Comparison of ENCODE assay signal across 9 cellular contexts in the genomic region with DNA sequence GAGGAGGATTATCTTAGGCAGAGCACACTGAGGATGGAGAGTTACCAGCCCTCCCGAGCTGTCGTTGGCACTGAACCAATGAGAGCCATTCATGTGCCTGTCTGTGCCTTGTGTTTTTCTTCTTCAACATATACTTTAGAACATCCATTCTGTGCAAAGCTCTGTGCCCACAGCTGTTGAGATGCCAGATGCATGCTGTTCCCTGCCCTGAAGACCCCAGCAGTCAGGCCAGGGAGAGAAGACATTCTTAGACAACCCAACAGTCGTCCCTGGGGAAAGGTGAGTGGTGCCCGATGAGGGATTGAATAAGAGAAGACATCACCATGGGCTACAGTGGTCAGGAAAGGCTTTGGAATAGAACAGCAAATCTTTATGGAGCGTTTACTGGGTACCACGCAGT.
A peak's percentile ranks its signal among the peaks of the same experiment; 100 is the strongest.
DNase-seq lines count a peak whose midpoint lies in the region; ATAC-seq and TF ChIP-seq lines count a peak whose summit lies in the region.
"Had no signal": no experiment of that assay in that cellular context is flagged by ENCODE, and none has a peak within 500 bp of the region (broad histone marks: within the 10 kb centered on the region; RNA-seq: fewer than 3 reads in every experiment).

No MANE protein-coding gene starts in this region.

- peaks cover 15% of the 10 kb centered on the region for H3K9me3 ChIP-seq in BLaER1
- H3K9me3 ChIP-seq in effector memory CD4-positive, alpha-beta T cell (ENCODE audit: control insufficient read depth, low read length): no peaks in the 10 kb centered on the region

- H3K27me3 Mint-ChIP-seq in HFFc6 (ENCODE audit: insufficient read depth): peaks cover 10% of the 10 kb centered on the region
- peaks cover 0 to 3% of the 10 kb centered on the region in 2 donors for H3K27me3 Mint-ChIP-seq in natural killer cell (ENCODE audit: low read depth in 2 of 2)

- peak overlapping the region; percentile 55 for H3K4me2 ChIP-seq in BLaER1

- H3K27ac Mint-ChIP-seq in HFFc6: no peak overlapping the region
- H3K27ac Mint-ChIP-seq in natural killer cell: peak overlapping the region; percentile 88 to 91

- H3K36me3 Mint-ChIP-seq in HFFc6 (ENCODE audit: low read depth) (no peaks in the 10 kb centered on the region), natural killer cell (no peaks in the 10 kb centered on the region)

- ATAC-seq in natural killer cell: peak in 1 of 3 donors; percentile 12

- intact Hi-C loops in natural killer cell (cut with micrococcal nuclease): loop anchor here (5.0 kb wide), 1 partner anchor 420 kb away; no protein-coding TSS in a partner anchor

- H3K9me3 Mint-ChIP-seq in HFFc6: peaks cover 4% of the 10 kb centered on the region; the same call in 1 of the 2 replicates
- no peaks in the 10 kb centered on the region for H3K9me3 Mint-ChIP-seq in natural killer cell

- no peaks in the 10 kb centered on the region for H4K20me1 ChIP-seq in BLaER1

- H3K9ac ChIP-seq in BLaER1: peak overlapping the region; percentile 45; the same call in 1 of the 2 replicates

- H3K4me1 ChIP-seq in BLaER1: peaks cover 8% of the 10 kb centered on the region
- H3K4me1 ChIP-seq in effector memory CD4-positive, alpha-beta T cell (ENCODE audit: control insufficient read depth, insufficient read depth, low read length, poor library complexity, severe bottlenecking): no peaks in the 10 kb centered on the region

- peak overlapping the region; percentile 58 for H3K4me3 ChIP-seq in BLaER1
- peak overlapping the region; percentile 34 for H3K4me3 ChIP-seq in coronary artery
- H3K4me3 ChIP-seq in effector memory CD4-positive, alpha-beta T cell (ENCODE audit: insufficient read depth, low read depth, low read length, poor library complexity, severe bottlenecking): no peak overlapping the region

- peak overlapping the region; percentile 88 for H3K4me3 Mint-ChIP-seq in HFFc6
- peak overlapping the region; percentile 91 for H3K4me3 Mint-ChIP-seq in natural killer cell

- DNase-seq in HFFc6 (no peak), coronary artery (ENCODE audit: low spot score) (no peak), natural killer cell (no peak), NCI-H345 treated with DMSO at 0.1 percent for 48 hours (lab: John Stamatoyannopoulos, UW; ENCODE audit: unreplicated experiment) (no peak), NOMO-1 (lab: John Stamatoyannopoulos, UW; ENCODE audit: unreplicated experiment in 2 of 2) (no peak), NCI-H524 (lab: John Stamatoyannopoulos, UW) (no peak)
- no peak for DNase-seq in effector memory CD4-positive, alpha-beta T cell
- DNase-seq: HCEC 1CT had no signal

- no peaks in the 10 kb centered on the region for H3K27me3 ChIP-seq in BLaER1
- H3K27me3 ChIP-seq in effector memory CD4-positive, alpha-beta T cell (replicated peaks; ENCODE audit: control insufficient read depth, insufficient read depth, low read length, poor library complexity, severe bottlenecking): no peaks in the 10 kb centered on the region

- H3K4me1 Mint-ChIP-seq in HFFc6 (ENCODE audit: low read depth) (peaks cover 6% of the 10 kb centered on the region), natural killer cell (peaks cover 8 to 14% of the 10 kb centered on the region in 2 donors)

- TF ChIP-seq CTCF in HFFc6 (IDR thresholded peaks at IDR 0.05): no peak
- TF ChIP-seq CTCF in coronary artery (IDR thresholded peaks at IDR 0.05): no peak
- TF ChIP-seq CTCF in natural killer cell (IDR thresholded peaks at IDR 0.05): no peak

- peak overlapping the region; percentile 53; the same call in 1 of the 2 replicates for H3K27ac ChIP-seq in BLaER1
- H3K27ac ChIP-seq in coronary artery: no peak overlapping the region
- H3K27ac ChIP-seq in effector memory CD4-positive, alpha-beta T cell (ENCODE audit: insufficient read depth, low read length, poor library complexity, severe bottlenecking): no peak overlapping the region

- no peaks in the 10 kb centered on the region for H3K36me3 ChIP-seq in BLaER1
- H3K36me3 ChIP-seq in effector memory CD4-positive, alpha-beta T cell (ENCODE audit: control insufficient read depth, insufficient read depth, low read length): no peaks in the 10 kb centered on the region
